In the genomic region with DNA sequence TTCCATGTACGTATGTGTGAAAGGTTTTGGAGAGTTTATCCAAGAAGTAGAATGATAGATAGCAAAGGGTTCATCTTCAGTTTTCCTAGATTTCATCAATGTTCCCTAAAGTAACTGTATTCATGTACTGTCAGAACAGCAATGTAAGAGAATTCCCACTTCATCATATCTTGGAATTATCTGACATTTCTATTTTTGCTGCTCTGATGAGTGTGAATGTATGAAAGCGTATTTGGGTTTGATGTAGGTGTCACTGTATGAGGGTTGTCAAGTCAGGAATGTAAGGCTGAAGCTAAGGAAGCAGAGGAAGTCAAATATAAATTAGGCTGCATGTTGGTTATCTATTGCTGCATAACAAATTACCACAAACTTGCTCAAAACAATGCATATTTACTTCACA, we compare ENCODE assay signal across 29 cellular contexts.
"Had no signal": no experiment of that assay in that cellular context is flagged by ENCODE, and none has a peak within 500 bp of the region (broad histone marks: within the 10 kb centered on the region; RNA-seq: fewer than 3 reads in every experiment).

No MANE protein-coding gene starts in this region.

- ATAC-seq: activated CD4-positive, alpha-beta T cell treated with anti-CD3 and anti-CD28 coated beads for 36 hours; activated T-helper 17 cell treated with anti-CD3 and anti-CD28 coated beads, Interleukin-2, amount 50 U/mL, for 72 hours; K562; T-cell had no signal

- H3K27ac Mint-ChIP-seq: activated CD4-positive, alpha-beta memory T cell treated with anti-CD3 and anti-CD28 coated beads, Interleukin-2, amount 10 ng/mL, durations not matched to agents 7 days and 5 days; activated CD4-positive, alpha-beta T cell treated with anti-CD3 and anti-CD28 coated beads for 36 hours; activated naive CD4-positive, alpha-beta T cell treated with anti-CD3 and anti-CD28 coated beads for 36 hours; activated naive CD8-positive, alpha-beta T cell; activated T-helper 17 cell treated with anti-CD3 and anti-CD28 coated beads, Interleukin-2, amount 50 U/mL, for 72 hours; T-cell had no signal

- H2AFZ ChIP-seq: PC-9 had no signal

- H3K27me3 ChIP-seq: cardiac muscle cell had no signal

- H3K4me3 Mint-ChIP-seq: activated CD4-positive, alpha-beta memory T cell treated with anti-CD3 and anti-CD28 coated beads, Interleukin-2, amount 10 ng/mL, durations not matched to agents 7 days and 5 days; activated CD4-positive, alpha-beta T cell treated with anti-CD3 and anti-CD28 coated beads for 36 hours; activated naive CD4-positive, alpha-beta T cell treated with anti-CD3 and anti-CD28 coated beads for 36 hours; activated naive CD8-positive, alpha-beta T cell; activated T-helper 17 cell treated with anti-CD3 and anti-CD28 coated beads, Interleukin-2, amount 50 U/mL, for 72 hours; T-cell had no signal

- H3K36me3 Mint-ChIP-seq: activated naive CD8-positive, alpha-beta T cell; brain; T-cell had no signal

- H3K36me3 ChIP-seq: cardiac muscle cell, WERI-Rb-1 had no signal

- H3K27me3 Mint-ChIP-seq: activated CD4-positive, alpha-beta memory T cell treated with anti-CD3 and anti-CD28 coated beads, Interleukin-2, amount 10 ng/mL, durations not matched to agents 7 days and 5 days; activated CD4-positive, alpha-beta T cell treated with anti-CD3 and anti-CD28 coated beads for 36 hours; activated naive CD8-positive, alpha-beta T cell; activated T-helper 17 cell treated with anti-CD3 and anti-CD28 coated beads, Interleukin-2, amount 50 U/mL, for 72 hours; brain; T-cell had no signal

- H3K27ac ChIP-seq: cardiac muscle cell, PC-9, SK-N-MC, WERI-Rb-1 had no signal

- H3K4me2 ChIP-seq: PC-9 had no signal

- H3K9me3 Mint-ChIP-seq: activated CD4-positive, alpha-beta memory T cell treated with anti-CD3 and anti-CD28 coated beads, Interleukin-2, amount 10 ng/mL, durations not matched to agents 7 days and 5 days; activated naive CD4-positive, alpha-beta T cell treated with anti-CD3 and anti-CD28 coated beads for 36 hours; activated T-helper 17 cell treated with anti-CD3 and anti-CD28 coated beads, Interleukin-2, amount 50 U/mL, for 72 hours; brain; T-cell had no signal

- H3K4me3 ChIP-seq: cardiac muscle cell, K562, PC-9, SK-N-MC had no signal

- DNase-seq: activated CD4-positive, alpha-beta memory T cell treated with anti-CD3 and anti-CD28 coated beads, Interleukin-2, amount 10 ng/mL, durations not matched to agents 7 days and 5 days; activated CD4-positive, alpha-beta T cell treated with anti-CD3 and anti-CD28 coated beads for 36 hours; activated CD4-positive, alpha-beta T cell treated with anti-CD3 and anti-CD28 coated beads, Interleukin-2, amount 50 U/mL, for 1 hour; activated gamma-delta T cell; activated naive CD4-positive, alpha-beta T cell treated with anti-CD3 and anti-CD28 coated beads for 36 hours; activated T-cell treated with anti-CD3 and anti-CD28 coated beads for 4 hours; activated T-cell treated with anti-CD3 and anti-CD28 coated beads, Interleukin-2, amount 50 U/mL, for 48 hours; amygdala; cerebellar nuclear complex; Kasumi-1; NCI-H1105; NCI-H1436; NCI-H1694 treated with DMSO at 0.1 percent for 48 hours; NCI-H2029 treated with DMSO at 0.1 percent for 48 hours; NCI-H345; NCI-H510A; NCI-H526 treated with DMSO at 0.1 percent for 48 hours; NCI-H82; PC-9; T-cell; T-helper 2 cell; T1000; WERI-Rb-1 had no signal
